9 cellular contexts compared by ENCODE assay signal in the genomic region with DNA sequence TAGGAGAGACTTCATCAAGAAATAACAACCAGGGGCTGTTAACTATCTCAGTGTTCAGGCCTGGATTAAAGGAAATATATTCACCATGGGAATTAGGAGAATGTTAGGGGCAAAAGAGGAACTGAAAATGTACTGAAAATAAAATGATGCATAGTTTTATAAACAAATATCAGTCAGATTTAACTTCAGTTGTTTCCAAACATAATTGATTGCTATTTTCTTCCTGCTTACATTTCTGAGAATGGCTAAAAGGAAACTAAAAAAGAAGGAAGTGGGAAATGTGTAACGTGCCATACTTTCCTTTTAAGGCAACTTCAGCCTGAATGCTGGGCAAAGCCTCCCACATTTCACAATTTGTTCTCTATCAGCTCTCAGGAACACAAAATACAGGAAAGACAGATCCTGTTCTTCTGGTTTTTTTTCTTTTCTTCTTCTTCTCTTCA.
A peak's percentile ranks its signal among the peaks of the same experiment; 100 is the strongest.
DNase-seq lines count a peak whose midpoint lies in the region; FAIRE-seq and TF ChIP-seq lines count a peak whose summit lies in the region.
"Had no signal": no experiment of that assay in that cellular context is flagged by ENCODE, and none has a peak within 500 bp of the region (broad histone marks: within the 10 kb centered on the region; RNA-seq: fewer than 3 reads in every experiment).

No MANE protein-coding gene starts in this region.

- peak overlapping the region; percentile 2 for H3K27ac Mint-ChIP-seq in astrocyte (ENCODE audit: unreplicated experiment)
- H3K27ac Mint-ChIP-seq in activated CD4-positive, alpha-beta memory T cell treated with anti-CD3 and anti-CD28 coated beads for 36 hours = no peak overlapping the region

- H3K4me3 ChIP-seq in KMS-11 (IDR thresholded peaks at IDR 0.05; ENCODE audit: insufficient read depth, low read depth, low read length) (no peak overlapping the region), astrocyte (ENCODE audit: insufficient read depth, low read depth, low read length) (no peak overlapping the region), kidney epithelial cell (ENCODE audit: low read depth, low read length) (no peak overlapping the region), suprapubic skin (no peak overlapping the region), neuronal stem cell (ENCODE audit: low read length in 2 of 2) (no peak overlapping the region)

- CTCF ChIA-PET in activated CD4-positive, alpha-beta memory T cell treated with anti-CD3 and anti-CD28 coated beads for 36 hours (lab: Charles Lee) = no interaction called here

- no peaks in the 10 kb centered on the region for H3K27me3 Mint-ChIP-seq in astrocyte (ENCODE audit: low read depth, unreplicated experiment)
- H3K27me3 Mint-ChIP-seq in activated CD4-positive, alpha-beta memory T cell treated with anti-CD3 and anti-CD28 coated beads for 36 hours = no peaks in the 10 kb centered on the region
- H3K27me3 Mint-ChIP-seq: central memory CD8-positive, alpha-beta T cell had no signal

- H3K9ac ChIP-seq in KMS-11 = no peak overlapping the region
- no peak overlapping the region for H3K9ac ChIP-seq in astrocyte (ENCODE audit: low read length)
- no peak overlapping the region for H3K9ac ChIP-seq in neuronal stem cell (ENCODE audit: low read depth, low read length, poor library complexity)

- no peak overlapping the region for H3K18ac ChIP-seq in neuronal stem cell (ENCODE audit: low read length)

- H4K8ac ChIP-seq in neuronal stem cell (ENCODE audit: low read depth, low read length) = no peak overlapping the region

- no peak for TF ChIP-seq EP300 in suprapubic skin (IDR thresholded peaks at IDR 0.05)

- H3K27me3 ChIP-seq in KMS-11 (ENCODE audit: insufficient read depth, low read depth) (no peaks in the 10 kb centered on the region), astrocyte (ENCODE audit: insufficient read depth, low read length) (no peaks in the 10 kb centered on the region), kidney epithelial cell (ENCODE audit: control insufficient read depth, insufficient read depth, low read length) (no peaks in the 10 kb centered on the region), suprapubic skin (no peaks in the 10 kb centered on the region), neuronal stem cell (ENCODE audit: control insufficient read depth in 3 of 3, insufficient read depth in 3 of 3, low read depth in 1 of 3, low read length in 3 of 3) (no peaks in the 10 kb centered on the region)

- no peak overlapping the region for H3K23ac ChIP-seq in neuronal stem cell (ENCODE audit: low read depth, low read length, poor library complexity)

- H3K79me2 ChIP-seq in KMS-11 (ENCODE audit: insufficient read depth, low read depth) = no peaks in the 10 kb centered on the region
- H3K79me2 ChIP-seq in astrocyte (ENCODE audit: insufficient read depth, low read length) = no peaks in the 10 kb centered on the region

- H3K4ac ChIP-seq in neuronal stem cell (ENCODE audit: low read length) = no peak overlapping the region

- peaks cover 2% of the 10 kb centered on the region for H3K9me3 Mint-ChIP-seq in astrocyte (ENCODE audit: unreplicated experiment)
- H3K9me3 Mint-ChIP-seq in activated CD4-positive, alpha-beta memory T cell treated with anti-CD3 and anti-CD28 coated beads for 36 hours = no peaks in the 10 kb centered on the region
- H3K9me3 Mint-ChIP-seq: central memory CD8-positive, alpha-beta T cell had no signal

- no peak overlapping the region for H2BK15ac ChIP-seq in neuronal stem cell (ENCODE audit: low read length)

- FAIRE-seq in astrocyte (lab: Jason Lieb, UNC) = peak; percentile 5

- peaks cover 7% of the 10 kb centered on the region for H3K36me3 Mint-ChIP-seq in astrocyte (ENCODE audit: low read depth, unreplicated experiment)
- H3K36me3 Mint-ChIP-seq in activated CD4-positive, alpha-beta memory T cell treated with anti-CD3 and anti-CD28 coated beads for 36 hours = no peaks in the 10 kb centered on the region

- no peak overlapping the region for H2BK5ac ChIP-seq in neuronal stem cell (ENCODE audit: low read length)

- H2BK12ac ChIP-seq in neuronal stem cell (ENCODE audit: low read length) = no peak overlapping the region

- intact Hi-C loops in activated CD4-positive, alpha-beta memory T cell treated with anti-CD3 and anti-CD28 coated beads for 36 hours (cut with micrococcal nuclease) = no loop called here

- H2AFZ ChIP-seq in KMS-11 (ENCODE audit: low read depth) (no peak overlapping the region), astrocyte (ENCODE audit: low read depth, low read length) (peak overlapping the region; percentile 19), neuronal stem cell (ENCODE audit: low read length) (no peak overlapping the region)

- peaks cover 16% of the 10 kb centered on the region for H3K4me1 Mint-ChIP-seq in astrocyte (ENCODE audit: low read depth, unreplicated experiment)
- peaks cover 11% of the 10 kb centered on the region for H3K4me1 Mint-ChIP-seq in activated CD4-positive, alpha-beta memory T cell treated with anti-CD3 and anti-CD28 coated beads for 36 hours (ENCODE audit: low read depth)

- H3K27ac ChIP-seq in KMS-11 = no peak overlapping the region; the same call in 1 of the 2 replicates
- no peak overlapping the region for H3K27ac ChIP-seq in astrocyte (ENCODE audit: low read depth, low read length)
- peak overlapping the region; percentile 77 for H3K27ac ChIP-seq in suprapubic skin
- no peak overlapping the region for H3K27ac ChIP-seq in neuronal stem cell (replicated peaks; ENCODE audit: low read length)

- no peak for DNase-seq in astrocyte (ENCODE audit: low read depth)
- peak; percentile 14 for DNase-seq in kidney epithelial cell (ENCODE audit: low read depth)
- no peak for DNase-seq in suprapubic skin (ENCODE audit: low spot score in 2 of 2)
- no peak for DNase-seq in neuronal stem cell (ENCODE audit: low spot score)
- DNase-seq in activated CD4-positive, alpha-beta T cell treated with anti-CD3 and anti-CD28 coated beads for 1 hour = no peak
- no peak for DNase-seq in activated CD4-positive, alpha-beta memory T cell treated with anti-CD3 and anti-CD28 coated beads for 36 hours
- no peak for DNase-seq in NCI-H446 (lab: John Stamatoyannopoulos, UW)

- 0% methylated on average over 1 of the region's 1 CpG for WGBS in suprapubic skin
- WGBS in neuronal stem cell (ENCODE audit: extremely low coverage in 2 of 2, insufficient read length in 2 of 2, insufficient replicate concordance in 1 of 2), 2 donors = no CpG with 5 or more reads among the region's 1 CpG

- H3K36me3 ChIP-seq in KMS-11 (ENCODE audit: insufficient read depth) (no peaks in the 10 kb centered on the region), astrocyte (ENCODE audit: insufficient read depth, low read length) (no peaks in the 10 kb centered on the region), kidney epithelial cell (ENCODE audit: control insufficient read depth, insufficient read depth, low read length) (no peaks in the 10 kb centered on the region), suprapubic skin (no peaks in the 10 kb centered on the region), neuronal stem cell (replicated peaks in 1 of 2; ENCODE audit: control insufficient read depth in 2 of 2, insufficient read depth in 2 of 2, low read length in 2 of 2) (no peaks in the 10 kb centered on the region)

- H2AK5ac ChIP-seq in neuronal stem cell (ENCODE audit: low read depth, low read length) = no peak overlapping the region

- H3K4me1 ChIP-seq in KMS-11 (ENCODE audit: low read depth, poor library complexity, severe bottlenecking) = peaks cover 90% of the 10 kb centered on the region
- peaks cover 9% of the 10 kb centered on the region for H3K4me1 ChIP-seq in astrocyte (ENCODE audit: insufficient read depth, low read length)
- peaks cover 38% of the 10 kb centered on the region for H3K4me1 ChIP-seq in suprapubic skin
- H3K4me1 ChIP-seq in neuronal stem cell (ENCODE audit: control insufficient read depth in 2 of 2, insufficient read depth in 1 of 2, low read depth in 1 of 2, low read length in 2 of 2) = peaks cover 3 to 22% of the 10 kb centered on the region in 2 donors

- no peaks in the 10 kb centered on the region for H3K79me1 ChIP-seq in neuronal stem cell (ENCODE audit: low read depth, low read length)

- no peak overlapping the region for H3K4me3 Mint-ChIP-seq in astrocyte (ENCODE audit: unreplicated experiment)
- H3K4me3 Mint-ChIP-seq in activated CD4-positive, alpha-beta memory T cell treated with anti-CD3 and anti-CD28 coated beads for 36 hours = no peak overlapping the region
- H3K4me3 Mint-ChIP-seq: central memory CD8-positive, alpha-beta T cell had no signal

- peak overlapping the region; percentile 30; the same call in 1 of the 2 replicates for H3K4me2 ChIP-seq in KMS-11
- H3K4me2 ChIP-seq in astrocyte (ENCODE audit: low read length) = no peak overlapping the region
- H3K4me2 ChIP-seq in neuronal stem cell (ENCODE audit: insufficient read depth, low read length, poor library complexity, severe bottlenecking) = no peak overlapping the region

- H3K14ac ChIP-seq in neuronal stem cell (ENCODE audit: low read length) = no peak overlapping the region

- H3K9me3 ChIP-seq in astrocyte (ENCODE audit: insufficient read depth, low read depth, low read length) (no peaks in the 10 kb centered on the region), suprapubic skin (no peaks in the 10 kb centered on the region), neuronal stem cell (replicated peaks in 1 of 2; ENCODE audit: control insufficient read depth in 2 of 2, insufficient read depth in 1 of 2, low read depth in 1 of 2, low read length in 2 of 2) (peaks cover 1 to 12% of the 10 kb centered on the region in 2 donors)

- no peak for TF ChIP-seq CTCF in KMS-11 (conservative IDR thresholded peaks at IDR 0.05; ENCODE audit: low read depth, low read length)
- TF ChIP-seq CTCF in astrocyte (IDR thresholded peaks at IDR 0.05; ENCODE audit: insufficient read depth, low read depth, low read length) = no peak
- TF ChIP-seq CTCF in kidney epithelial cell (IDR thresholded peaks at IDR 0.05; ENCODE audit: insufficient read depth, low read length, poor library complexity, severe bottlenecking) = no peak
- TF ChIP-seq CTCF in suprapubic skin (IDR thresholded peaks at IDR 0.05) = no peak

- H4K20me1 ChIP-seq in KMS-11 (ENCODE audit: insufficient read depth) (no peaks in the 10 kb centered on the region), astrocyte (ENCODE audit: insufficient read depth, low read length) (no peaks in the 10 kb centered on the region)

- H2BK120ac ChIP-seq in neuronal stem cell (ENCODE audit: low read depth, low read length) = no peak overlapping the region

- TF ChIP-seq POLR2A in suprapubic skin (IDR thresholded peaks at IDR 0.05) = no peak

- no peak overlapping the region for H4K91ac ChIP-seq in neuronal stem cell (ENCODE audit: low read depth, low read length, poor library complexity)

- POLR2A ChIA-PET in activated CD4-positive, alpha-beta memory T cell treated with anti-CD3 and anti-CD28 coated beads for 36 hours (lab: Charles Lee) = no interaction called here
